18 cellular contexts compared by ENCODE assay signal in genomic region chr15:53611145-53611920, GRCh38.
DNase-seq lines count a peak whose midpoint lies in the region; ATAC-seq and TF ChIP-seq lines count a peak whose summit lies in the region.
"Had no signal": no experiment of that assay in that cellular context is flagged by ENCODE, and none has a peak within 500 bp of the region (broad histone marks: within the 10 kb centered on the region; RNA-seq: fewer than 3 reads in every experiment).

No MANE protein-coding gene starts in this region.

- no peaks in the 10 kb centered on the region for H3K27me3 Mint-ChIP-seq in MCF 10A (ENCODE audit: insufficient read depth, unreplicated experiment)
- H3K27me3 Mint-ChIP-seq: activated B cell treated with CpG ODN at 0.5 μM for 24 hours; activated T-helper 17 cell treated with anti-CD3 and anti-CD28 coated beads, Interleukin-2, amount 50 U/mL, for 72 hours had no signal

- CTCF ChIA-PET in MCF 10A (lab: Yijun Ruan, JAX), result no interaction called here

- TF ChIP-seq POLR2A in breast epithelium (IDR thresholded peaks at IDR 0.05), result no peak

- DNase-seq in H4 (ENCODE audit: low spot score), result peak; percentile 31
- no peak for DNase-seq in RWPE2 (ENCODE audit: low spot score)
- peak; percentile 16 for DNase-seq in epithelial cell of esophagus (ENCODE audit: low read depth)
- peak; percentile 22 for DNase-seq in non-pigmented ciliary epithelial cell (ENCODE audit: low read depth)
- no peak for DNase-seq in MCF 10A (ENCODE audit: unreplicated experiment)
- DNase-seq in hippocampal formation (lab: John Stamatoyannopoulos, UW), result no peak
- no peak for DNase-seq in mesenteric fat pad (ENCODE audit: low spot score)
- no peak for DNase-seq in breast epithelium (ENCODE audit: low spot score in 2 of 2)
- DNase-seq: activated B cell treated with CpG ODN at 0.5 μM for 24 hours; activated naive CD8-positive, alpha-beta T cell treated with anti-CD3 and anti-CD28 coated beads, Interleukin-2, amount 50 U/mL, for 24 hours; endodermal cell; GOT3; Karpas-422; NCI-H1436 treated with DMSO at 0.1 percent for 48 hours; ovary; small intestine had no signal

- H3K4me1 Mint-ChIP-seq in MCF 10A (ENCODE audit: insufficient read depth, unreplicated experiment), result no peaks in the 10 kb centered on the region
- H3K4me1 Mint-ChIP-seq: activated B cell treated with CpG ODN at 0.5 μM for 24 hours; activated naive CD8-positive, alpha-beta T cell treated with anti-CD3 and anti-CD28 coated beads, Interleukin-2, amount 50 U/mL, for 24 hours; activated T-helper 17 cell treated with anti-CD3 and anti-CD28 coated beads, Interleukin-2, amount 50 U/mL, for 72 hours; endodermal cell had no signal

- ATAC-seq in RWPE2 (ENCODE audit: low read depth), result peak; percentile 68; the same call in 1 of the 3 replicates
- ATAC-seq: activated naive CD8-positive, alpha-beta T cell treated with anti-CD3 and anti-CD28 coated beads, Interleukin-2, amount 50 U/mL, for 24 hours; activated T-helper 17 cell treated with anti-CD3 and anti-CD28 coated beads, Interleukin-2, amount 50 U/mL, for 72 hours had no signal

- no peaks in the 10 kb centered on the region for H3K27me3 ChIP-seq in RWPE2 (ENCODE audit: insufficient read depth, poor library complexity, severe bottlenecking)
- no peaks in the 10 kb centered on the region for H3K27me3 ChIP-seq in breast epithelium
- H3K27me3 ChIP-seq: ovary had no signal

- H3K9me3 Mint-ChIP-seq in MCF 10A (ENCODE audit: unreplicated experiment), result no peaks in the 10 kb centered on the region
- H3K9me3 Mint-ChIP-seq: activated B cell treated with CpG ODN at 0.5 μM for 24 hours; activated naive CD8-positive, alpha-beta T cell treated with anti-CD3 and anti-CD28 coated beads, Interleukin-2, amount 50 U/mL, for 24 hours; activated T-helper 17 cell treated with anti-CD3 and anti-CD28 coated beads, Interleukin-2, amount 50 U/mL, for 72 hours; endodermal cell had no signal

- H3K36me3 Mint-ChIP-seq in MCF 10A (ENCODE audit: insufficient read depth, unreplicated experiment), result no peaks in the 10 kb centered on the region

- H3K27ac Mint-ChIP-seq in MCF 10A (ENCODE audit: low read depth, unreplicated experiment), result no peak overlapping the region
- H3K27ac Mint-ChIP-seq: activated B cell treated with CpG ODN at 0.5 μM for 24 hours; activated naive CD8-positive, alpha-beta T cell treated with anti-CD3 and anti-CD28 coated beads, Interleukin-2, amount 50 U/mL, for 24 hours; activated T-helper 17 cell treated with anti-CD3 and anti-CD28 coated beads, Interleukin-2, amount 50 U/mL, for 72 hours; endodermal cell had no signal

- TF ChIP-seq CTCF in RWPE2 (IDR thresholded peaks at IDR 0.05; ENCODE audit: poor library complexity, severe bottlenecking), result peak; percentile 21
- no peak for TF ChIP-seq CTCF in epithelial cell of esophagus (IDR thresholded peaks at IDR 0.05; ENCODE audit: insufficient read depth, low read depth, low read length, missing control alignments)
- no peak for TF ChIP-seq CTCF in MCF 10A (IDR thresholded peaks at IDR 0.05; ENCODE audit: unreplicated experiment)
- TF ChIP-seq CTCF in breast epithelium (IDR thresholded peaks at IDR 0.05), result no peak

- H3K4me3 Mint-ChIP-seq in MCF 10A (ENCODE audit: unreplicated experiment), result no peak overlapping the region
- H3K4me3 Mint-ChIP-seq: activated B cell treated with CpG ODN at 0.5 μM for 24 hours; activated naive CD8-positive, alpha-beta T cell treated with anti-CD3 and anti-CD28 coated beads, Interleukin-2, amount 50 U/mL, for 24 hours; activated T-helper 17 cell treated with anti-CD3 and anti-CD28 coated beads, Interleukin-2, amount 50 U/mL, for 72 hours; endodermal cell had no signal

- H3K4me3 ChIP-seq in RWPE2 (ENCODE audit: severe bottlenecking) (no peak overlapping the region), epithelial cell of esophagus (ENCODE audit: low read length) (no peak overlapping the region), breast epithelium (no peak overlapping the region)
- H3K4me3 ChIP-seq: ovary had no signal

- no peaks in the 10 kb centered on the region for H3K4me1 ChIP-seq in RWPE2 (ENCODE audit: insufficient read depth, poor library complexity, severe bottlenecking)
- H3K4me1 ChIP-seq in breast epithelium, result no peaks in the 10 kb centered on the region

- BruUV-seq in MCF 10A (replicated peaks; lab: Mats Ljungman, UMichigan), result no TSS peak

- no peak overlapping the region for H3K27ac ChIP-seq in RWPE2 (ENCODE audit: poor library complexity, severe bottlenecking)
- H3K27ac ChIP-seq in breast epithelium, result no peak overlapping the region
- H3K27ac ChIP-seq: ovary, RWPE1 had no signal

- POLR2A ChIA-PET in MCF 10A (lab: Yijun Ruan, JAX), result no interaction called here

- intact Hi-C loops in MCF 10A (cut with micrococcal nuclease) (no loop called here), breast epithelium (cut with DNase I; ENCODE audit: low total_unique reads) (no loop called here)

- no peaks in the 10 kb centered on the region for H3K36me3 ChIP-seq in RWPE2 (ENCODE audit: low read depth)
- H3K36me3 ChIP-seq in breast epithelium, result peaks cover 6% of the 10 kb centered on the region
- H3K36me3 ChIP-seq: ovary had no signal

- H3K9me3 ChIP-seq in RWPE2 (ENCODE audit: severe bottlenecking) (no peaks in the 10 kb centered on the region), breast epithelium (no peaks in the 10 kb centered on the region)
- H3K9me3 ChIP-seq: ovary had no signal

Comparison
In these comparisons a context has a peak if more than half of its experiments do, and no peak if none do; other contexts are left out.
1. DNase-seq: peak in H4 (single experiment), epithelial cell of esophagus (single experiment) and non-pigmented ciliary epithelial cell (single experiment); none in RWPE2 (single experiment), MCF 10A (single experiment), hippocampal formation (0 of 2), mesenteric fat pad (single experiment) and breast epithelium (0 of 2).